23 cellular contexts compared by ENCODE assay signal in genomic region chr10:88077977-88078376, GRCh38.
"Had no signal": no experiment of that assay in that cellular context is flagged by ENCODE, and none has a peak within 500 bp of the region (broad histone marks: within the 10 kb centered on the region; RNA-seq: fewer than 3 reads in every experiment).

No MANE protein-coding gene starts in this region.

- H3K36me3 ChIP-seq: brain microvascular endothelial cell, esophagus squamous epithelium, gastrocnemius medialis, sigmoid colon, stomach, suprapubic skin, tibial nerve, WERI-Rb-1 had no signal

- H3K4me3 ChIP-seq: esophagus squamous epithelium, gastrocnemius medialis, sigmoid colon, smooth muscle cell, stomach, suprapubic skin, tibial nerve had no signal

- H3K27me3 ChIP-seq: brain microvascular endothelial cell, esophagus squamous epithelium, gastrocnemius medialis, sigmoid colon, stomach, suprapubic skin, tibial nerve had no signal

- H3K27ac ChIP-seq: brain microvascular endothelial cell, esophagus squamous epithelium, gastrocnemius medialis, sigmoid colon, stomach, suprapubic skin, tibial nerve, WERI-Rb-1 had no signal

- H3K9me3 ChIP-seq: esophagus squamous epithelium, gastrocnemius medialis, sigmoid colon, stomach, suprapubic skin, tibial nerve had no signal

- ATAC-seq: activated CD8-positive, alpha-beta memory T cell treated with anti-CD3 and anti-CD28 coated beads, Interleukin-2, amount 10 ng/mL, durations not matched to agents 7 days and 5 days; activated CD8-positive, alpha-beta T cell treated with anti-CD3 and anti-CD28 coated beads for 36 hours; gastrocnemius medialis; stimulated activated memory B cell treated with anti-CD40 and anti-IgM and Interleukin-4, amounts not matched to agents 10 μg/mL and 1 μg/mL and 100 μg/mL, for 72 hours had no signal

- DNase-seq: activated CD4-positive, alpha-beta T cell treated with anti-CD3 and anti-CD28 coated beads, Interleukin-2, amount 10 ng/mL, durations not matched to agents 7 days and 5 days; activated CD4-positive, CD25-positive, alpha-beta regulatory T cell treated with anti-CD3 and anti-CD28 coated beads, Interleukin-2, amount 50 U/mL, for 72 hours; activated CD8-positive, alpha-beta memory T cell treated with anti-CD3 and anti-CD28 coated beads, Interleukin-2, amount 10 ng/mL, durations not matched to agents 7 days and 5 days; activated CD8-positive, alpha-beta T cell treated with anti-CD3 and anti-CD28 coated beads for 36 hours; activated effector memory CD4-positive, alpha-beta T cell treated with anti-CD3 and anti-CD28 coated beads, Interleukin-2, amount 50 U/mL, for 16 hours; activated naive CD4-positive, alpha-beta T cell treated with anti-CD3 and anti-CD28 coated beads, Interleukin-2, amount 10 ng/mL, durations not matched to agents 7 days and 5 days; activated T-cell treated with anti-CD3 and anti-CD28 coated beads for 4 hours; amygdala; brain microvascular endothelial cell; caudate nucleus; dermis blood vessel endothelial cell; esophagus squamous epithelium; gastrocnemius medialis; head of caudate nucleus; posterior cingulate gyrus; sigmoid colon; stimulated activated CD4-positive, alpha-beta T cell treated with anti-CD3 and anti-CD28 coated beads, Interleukin-15, amount 100 ng/mL, for 24 hours; stomach; WERI-Rb-1 had no signal
